In the genomic region with DNA sequence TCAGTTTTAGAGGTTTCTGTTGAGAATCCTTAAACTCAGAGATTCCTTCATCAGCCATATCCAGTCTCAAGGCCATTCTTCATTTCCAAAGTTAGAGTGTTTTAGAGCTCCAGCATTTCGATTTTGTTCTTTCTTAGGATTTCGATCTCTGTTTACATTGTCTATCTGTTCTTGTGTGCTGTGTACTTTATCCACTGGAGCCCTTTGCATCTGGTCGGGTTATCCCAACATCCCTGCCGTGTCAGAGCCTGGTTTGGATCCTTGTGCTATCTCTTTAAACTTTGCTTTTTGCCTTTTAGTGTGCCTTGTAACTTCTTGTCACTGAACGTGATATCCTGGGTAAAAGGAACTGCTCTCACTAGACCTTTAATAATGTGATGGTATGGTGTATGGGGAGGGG, we compare ENCODE assay signal across 7 cellular contexts.
A peak's percentile ranks its signal among the peaks of the same experiment; 100 is the strongest.
DNase-seq lines count a peak whose midpoint lies in the region; ATAC-seq and TF ChIP-seq lines count a peak whose summit lies in the region.
"Not testable (repeated sequence)": the region's sequence is repeated elsewhere in the genome, so short reads cannot be mapped to it uniquely, and the experiment has no call there.

No MANE protein-coding gene starts in this region.

- not testable (repeated sequence) for H3K27me3 ChIP-seq in OCI-LY1 (ENCODE audit: insufficient read depth, low read length); spleen (replicated peaks in 1 of 7)

- peak overlapping the region; percentile 42; the same call in 1 of the 2 replicates for H3K4me2 ChIP-seq in OCI-LY1 (ENCODE audit: low read length)

- not testable (repeated sequence) for H3F3A ChIP-seq in OCI-LY1 (ENCODE audit: insufficient read depth, low read length)

- not testable (repeated sequence) for H3K36me3 ChIP-seq in OCI-LY1 (ENCODE audit: insufficient read depth, low read length)
- peaks cover 0 to 18% (median 0%) of the 10 kb centered on the region in 6 donors for H3K36me3 ChIP-seq in spleen

- not testable (repeated sequence) for DNase-seq in WTC11 (ENCODE audit: low spot score); activated naive CD4-positive, alpha-beta T cell treated with anti-CD3 and anti-CD28 coated beads for 36 hours; mesothelial cell of epicardium (ENCODE audit: low spot score in 2 of 2, unreplicated experiment in 2 of 2); spleen

- H3K36me3 Mint-ChIP-seq in WTC11, mesothelial cell of epicardium: not testable (repeated sequence)
- peaks cover 16% of the 10 kb centered on the region for H3K36me3 Mint-ChIP-seq in activated naive CD4-positive, alpha-beta T cell treated with anti-CD3 and anti-CD28 coated beads for 36 hours (ENCODE audit: low read depth)
- peaks cover 28% of the 10 kb centered on the region for H3K36me3 Mint-ChIP-seq in dendritic cell treated with granulocyte-macrophage colony-stimulating factor and Interleukin-4, amounts not matched to agents 40 ng/mL and 50 ng/mL, for 4 days (ENCODE audit: low read depth)

- H3K27ac Mint-ChIP-seq in WTC11 = peak overlapping the region; percentile 17; the same call in 1 of the 2 replicates
- peak overlapping the region; percentile 95 for H3K27ac Mint-ChIP-seq in activated naive CD4-positive, alpha-beta T cell treated with anti-CD3 and anti-CD28 coated beads for 36 hours
- peak overlapping the region; percentile 10 for H3K27ac Mint-ChIP-seq in dendritic cell treated with granulocyte-macrophage colony-stimulating factor and Interleukin-4, amounts not matched to agents 40 ng/mL and 50 ng/mL, for 4 days
- H3K27ac Mint-ChIP-seq in mesothelial cell of epicardium = peak overlapping the region; percentile 96

- TF ChIP-seq POLR2A in spleen (IDR thresholded peaks at IDR 0.05) = not testable (repeated sequence)

- CTCF ChIA-PET in WTC11 (lab: Charles Lee); activated naive CD4-positive, alpha-beta T cell treated with anti-CD3 and anti-CD28 coated beads for 36 hours (lab: Charles Lee): not testable (repeated sequence)

- not testable (repeated sequence) for H3K9me3 Mint-ChIP-seq in WTC11; activated naive CD4-positive, alpha-beta T cell treated with anti-CD3 and anti-CD28 coated beads for 36 hours; dendritic cell treated with granulocyte-macrophage colony-stimulating factor and Interleukin-4, amounts not matched to agents 40 ng/mL and 50 ng/mL, for 4 days; mesothelial cell of epicardium

- not testable (repeated sequence) for H3K4me1 Mint-ChIP-seq in WTC11
- H3K4me1 Mint-ChIP-seq in activated naive CD4-positive, alpha-beta T cell treated with anti-CD3 and anti-CD28 coated beads for 36 hours (ENCODE audit: low read depth) = peaks cover 44% of the 10 kb centered on the region
- H3K4me1 Mint-ChIP-seq in dendritic cell treated with granulocyte-macrophage colony-stimulating factor and Interleukin-4, amounts not matched to agents 40 ng/mL and 50 ng/mL, for 4 days (ENCODE audit: low read depth) = peaks cover 15% of the 10 kb centered on the region
- H3K4me1 Mint-ChIP-seq in mesothelial cell of epicardium = peaks cover 31% of the 10 kb centered on the region

- H4K20me1 ChIP-seq in OCI-LY1 (ENCODE audit: insufficient read depth, low read length) = not testable (repeated sequence)

- ATAC-seq in GM18502 (IDR thresholded peaks at IDR 0.05; ENCODE audit: poor library complexity, unreplicated experiment) = peak; percentile 2
- ATAC-seq in WTC11 = not testable (repeated sequence)

- not testable (repeated sequence) for TF ChIP-seq CTCF in OCI-LY1 (IDR thresholded peaks at IDR 0.05; ENCODE audit: low read length); WTC11 (IDR thresholded peaks at IDR 0.05); mesothelial cell of epicardium (IDR thresholded peaks at IDR 0.05; ENCODE audit: unreplicated experiment); spleen (IDR thresholded peaks at IDR 0.05 in 8 of 11, conservative IDR thresholded peaks at IDR 0.05 in 3 of 11)

- H2AFZ ChIP-seq in OCI-LY1 (ENCODE audit: low read length) = not testable (repeated sequence)

- not testable (repeated sequence) for H3K9me3 ChIP-seq in OCI-LY1 (ENCODE audit: low read length); spleen

- peak overlapping the region; percentile 11; the same call in 1 of the 2 replicates for H3K9ac ChIP-seq in OCI-LY1 (ENCODE audit: low read length)

- POLR2A ChIA-PET in WTC11 (lab: Charles Lee) = interaction anchor here (0.6 kb wide), 1 partner anchor 57 kb away, joined by 3 read pairs; no protein-coding TSS in a partner anchor

- peaks cover 30% of the 10 kb centered on the region for H3K4me1 ChIP-seq in OCI-LY1 (ENCODE audit: insufficient read depth, low read length, severe bottlenecking)
- peaks cover 0 to 38% (median 30%) of the 10 kb centered on the region in 6 donors for H3K4me1 ChIP-seq in spleen

- 81 to 87% (median 83%) methylated on average over 5 of the region's 5 CpGs for WGBS in spleen, 5 donors

- peak overlapping the region; percentile 14 for H3K4me3 ChIP-seq in OCI-LY1 (ENCODE audit: low read depth, low read length, poor library complexity, severe bottlenecking)
- not testable (repeated sequence) for H3K4me3 ChIP-seq in spleen

- not testable (repeated sequence) for H3K27me3 Mint-ChIP-seq in WTC11 (ENCODE audit: low read depth); activated naive CD4-positive, alpha-beta T cell treated with anti-CD3 and anti-CD28 coated beads for 36 hours (ENCODE audit: low read depth); dendritic cell treated with granulocyte-macrophage colony-stimulating factor and Interleukin-4, amounts not matched to agents 40 ng/mL and 50 ng/mL, for 4 days; mesothelial cell of epicardium (ENCODE audit: low read depth)

- H3K79me2 ChIP-seq in OCI-LY1 (ENCODE audit: insufficient read depth, low read length) = not testable (repeated sequence)

- intact Hi-C loops in activated naive CD4-positive, alpha-beta T cell treated with anti-CD3 and anti-CD28 coated beads for 36 hours (cut with micrococcal nuclease) = loop anchor here (2.0 kb wide), 2 partner anchors 133 to 175 kb away; a partner anchor contains a TSS
- intact Hi-C loops in dendritic cell treated with granulocyte-macrophage colony-stimulating factor and Interleukin-4, amounts not matched to agents 40 ng/mL and 50 ng/mL, for 4 days (cut with micrococcal nuclease); spleen (cut with DNase I; ENCODE audit: low total_unique reads): not testable (repeated sequence)

- H3K9me2 ChIP-seq in OCI-LY1 (ENCODE audit: low read depth, low read length) = not testable (repeated sequence)

- not testable (repeated sequence) for H3K4me3 Mint-ChIP-seq in WTC11; activated naive CD4-positive, alpha-beta T cell treated with anti-CD3 and anti-CD28 coated beads for 36 hours; dendritic cell treated with granulocyte-macrophage colony-stimulating factor and Interleukin-4, amounts not matched to agents 40 ng/mL and 50 ng/mL, for 4 days; mesothelial cell of epicardium

- H3K27ac ChIP-seq in OCI-LY1 (ENCODE audit: low read depth, low read length, poor library complexity, severe bottlenecking) (peak overlapping the region; percentile 87), spleen (peak overlapping the region in 7 of 8 donors; percentile 58 to 89 (median 77))

Comparison
In these comparisons a context has a peak if more than half of its experiments do, and no peak if none do; other contexts are left out.
1. H3K27ac Mint-ChIP-seq: peak in every context shown above with its lines; median percentile 96 in mesothelial cell of epicardium; 95 in activated naive CD4-positive, alpha-beta T cell treated with anti-CD3 and anti-CD28 coated beads for 36 hours; 17 in WTC11; 10 in dendritic cell treated with granulocyte-macrophage colony-stimulating factor and Interleukin-4, amounts not matched to agents 40 ng/mL and 50 ng/mL, for 4 days.